Comparison of ENCODE assay signal across 15 cellular contexts in the genomic region with DNA sequence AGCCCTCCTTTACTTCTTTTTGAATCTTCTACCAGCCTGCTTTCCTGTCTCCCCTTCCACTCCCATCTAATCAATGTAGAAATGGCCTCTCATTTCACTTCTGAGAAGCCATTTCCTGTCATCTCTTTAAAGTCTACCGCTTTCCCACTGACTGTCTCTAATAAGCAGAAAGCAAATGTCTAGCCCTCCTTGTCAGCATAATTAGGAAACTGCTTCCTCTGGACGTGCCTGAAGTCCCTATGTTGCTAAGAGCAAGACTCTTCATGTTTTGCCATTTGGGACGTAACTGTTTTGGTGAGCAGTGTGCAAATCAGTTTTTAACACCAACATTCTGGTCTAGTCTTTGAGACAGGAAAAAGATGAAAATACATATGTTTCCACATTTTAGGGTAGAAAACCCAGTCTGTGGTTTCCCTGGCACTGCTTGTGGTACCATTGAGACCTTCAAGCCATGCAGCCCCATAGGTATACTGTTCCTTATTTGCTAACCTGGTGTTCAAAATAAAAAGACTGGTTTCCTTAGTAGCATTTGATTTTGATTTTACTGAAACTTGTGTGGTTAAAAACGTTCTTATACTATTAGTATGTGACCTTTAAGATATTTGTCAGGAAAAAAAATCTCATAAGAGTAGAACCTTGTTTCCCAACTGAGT.
DNase-seq lines count a peak whose midpoint lies in the region; ATAC-seq lines count a peak whose summit lies in the region.
"Had no signal": no experiment of that assay in that cellular context is flagged by ENCODE, and none has a peak within 500 bp of the region (broad histone marks: within the 10 kb centered on the region; RNA-seq: fewer than 3 reads in every experiment).

No MANE protein-coding gene starts in this region.

- H3K27me3 Mint-ChIP-seq in T-helper 2 cell treated with Interferon-gamma antibody and Interleukin-4, amounts not matched to agents 5 μg/mL and 100 μg/mL, for 36 hours (ENCODE audit: low read depth) = no peaks in the 10 kb centered on the region
- no peaks in the 10 kb centered on the region for H3K27me3 Mint-ChIP-seq in memory B cell

- H3K4me3 Mint-ChIP-seq in T-helper 2 cell treated with Interferon-gamma antibody and Interleukin-4, amounts not matched to agents 5 μg/mL and 100 μg/mL, for 36 hours = peak overlapping the region; percentile 11
- no peak overlapping the region for H3K4me3 Mint-ChIP-seq in memory B cell
- H3K4me3 Mint-ChIP-seq: GM23338 had no signal

- H3K9me3 Mint-ChIP-seq in T-helper 2 cell treated with Interferon-gamma antibody and Interleukin-4, amounts not matched to agents 5 μg/mL and 100 μg/mL, for 36 hours = peaks cover 15% of the 10 kb centered on the region
- no peaks in the 10 kb centered on the region for H3K9me3 Mint-ChIP-seq in memory B cell
- H3K9me3 Mint-ChIP-seq: GM23338 had no signal

- DNase-seq in stimulated activated CD4-positive, alpha-beta T cell treated with anti-CD3 and anti-CD28 coated beads, Interleukin-15, amount 100 ng/mL, for 24 hours = peak; percentile 34
- no peak for DNase-seq in stimulated activated CD4-positive, alpha-beta T cell treated with anti-CD3 and anti-CD28 coated beads, Interleukin-4, amount 100 ng/mL, for 24 hours
- no peak for DNase-seq in T-helper 2 cell treated with Interferon-gamma antibody and Interleukin-4, amounts not matched to agents 5 μg/mL and 100 μg/mL, for 36 hours (ENCODE audit: low spot score)
- DNase-seq in memory B cell (ENCODE audit: low spot score in 2 of 2) (no peak), amniotic stem cell (lab: John Stamatoyannopoulos, UW) (no peak), NCI-H1048 (lab: John Stamatoyannopoulos, UW) (no peak)
- DNase-seq: activated effector memory CD4-positive, alpha-beta T cell treated with anti-CD3 and anti-CD28 coated beads, Interleukin-2, amount 50 U/mL, for 16 hours; Caco-2; KG1; left lung; midbrain; NCI-H524 treated with DMSO at 0.1 percent for 48 hours; testis had no signal

- peaks cover 9% of the 10 kb centered on the region for H3K36me3 Mint-ChIP-seq in T-helper 2 cell treated with Interferon-gamma antibody and Interleukin-4, amounts not matched to agents 5 μg/mL and 100 μg/mL, for 36 hours (ENCODE audit: low read depth)
- H3K36me3 Mint-ChIP-seq in memory B cell = peaks cover 19% of the 10 kb centered on the region

- ATAC-seq in memory B cell (ENCODE audit: low read depth) (no peak), GM18867 (IDR thresholded peaks at IDR 0.05; ENCODE audit: unreplicated experiment) (no peak)
- ATAC-seq: GM23338, left lung had no signal

- H3K27ac Mint-ChIP-seq in T-helper 2 cell treated with Interferon-gamma antibody and Interleukin-4, amounts not matched to agents 5 μg/mL and 100 μg/mL, for 36 hours = peak overlapping the region; percentile 75
- H3K27ac Mint-ChIP-seq in memory B cell = peak overlapping the region; percentile 8
- H3K27ac Mint-ChIP-seq: GM23338 had no signal

- H3K4me1 Mint-ChIP-seq in T-helper 2 cell treated with Interferon-gamma antibody and Interleukin-4, amounts not matched to agents 5 μg/mL and 100 μg/mL, for 36 hours (ENCODE audit: low read depth) = peaks cover 51% of the 10 kb centered on the region
- peaks cover 5% of the 10 kb centered on the region for H3K4me1 Mint-ChIP-seq in memory B cell
